ENCODE assay signal across 9 cellular contexts in genomic region chr10:122044045-122044661, GRCh38. TPM values are rescaled to one million over a fixed set of nuclear protein-coding genes. Genes with fewer than 3 reads are reported as not detected.
DNase-seq lines count a peak whose midpoint lies in the region; ATAC-seq and TF ChIP-seq lines count a peak whose summit lies in the region.
"Had no signal": no experiment of that assay in that cellular context is flagged by ENCODE, and none has a peak within 500 bp of the region (broad histone marks: within the 10 kb centered on the region; RNA-seq: fewer than 3 reads in every experiment).

No MANE protein-coding gene starts in this region.

- no peaks in the 10 kb centered on the region for H3K36me3 Mint-ChIP-seq in brain
- no peaks in the 10 kb centered on the region for H3K36me3 Mint-ChIP-seq in CD4-positive, alpha-beta T cell (ENCODE audit: low read depth)

- no peaks in the 10 kb centered on the region for H3K9me3 ChIP-seq in tibial artery
- no peaks in the 10 kb centered on the region for H3K9me3 ChIP-seq in CD4-positive, alpha-beta T cell (ENCODE audit: control insufficient read depth, low read length)

- peaks cover 44% of the 10 kb centered on the region for H3K4me1 Mint-ChIP-seq in brain
- no peaks in the 10 kb centered on the region for H3K4me1 Mint-ChIP-seq in CD4-positive, alpha-beta T cell (ENCODE audit: low read depth)

- H3K4me3 ChIP-seq in tibial artery = peak overlapping the region; percentile 25 to 29

- intact Hi-C loops in tibial artery (cut with DNase I; ENCODE audit: low total_unique reads) = no loop called here
- intact Hi-C loops in CD4-positive, alpha-beta T cell (cut with DNase I, micrococcal nuclease) = no loop called here

- H3K36me3 ChIP-seq in tibial artery = no peaks in the 10 kb centered on the region

- H3K4me1 ChIP-seq in tibial artery = peaks cover 0 to 22% (median 12%) of the 10 kb centered on the region in 4 donors

- H3K4me3 Mint-ChIP-seq in brain = peak overlapping the region; percentile 26 to 74 (median 63)
- H3K4me3 Mint-ChIP-seq in CD4-positive, alpha-beta T cell = no peak overlapping the region

- POLR2A ChIA-PET in CD4-positive, alpha-beta T cell (lab: Charles Lee) = no interaction called here

- no peaks in the 10 kb centered on the region for H3K27me3 ChIP-seq in tibial artery
- no peaks in the 10 kb centered on the region for H3K27me3 ChIP-seq in CD4-positive, alpha-beta T cell (ENCODE audit: control insufficient read depth, insufficient read depth, low read length)

- DNase-seq in DMS79 treated with DMSO at 0.1 percent for 48 hours (lab: John Stamatoyannopoulos, UW) (peak; percentile 51), DMS79 (lab: John Stamatoyannopoulos, UW) (no peak), left lobe of liver (ENCODE audit: low spot score) (peak; percentile 57), tibial artery (peak; percentile 43 to 79), NCI-H1694 treated with DMSO at 0.1 percent for 48 hours (lab: John Stamatoyannopoulos, UW) (no peak)
- DNase-seq in activated CD4-positive, alpha-beta T cell treated with anti-CD3 and anti-CD28 coated beads, Interleukin-2, amount 50 U/mL, for 48 hours = no peak
- no peak for DNase-seq in CD4-positive, alpha-beta T cell
- DNase-seq: 8988T had no signal

- H3K27me3 Mint-ChIP-seq in brain = peaks cover 4% of the 10 kb centered on the region
- peaks cover 35% of the 10 kb centered on the region for H3K27me3 Mint-ChIP-seq in CD4-positive, alpha-beta T cell

- H3K9me3 Mint-ChIP-seq in brain = no peaks in the 10 kb centered on the region
- no peaks in the 10 kb centered on the region for H3K9me3 Mint-ChIP-seq in CD4-positive, alpha-beta T cell

- H3K27ac ChIP-seq in tibial artery = peak overlapping the region; percentile 62 to 69
- H3K27ac ChIP-seq in CD4-positive, alpha-beta T cell (ENCODE audit: low read depth, low read length) = no peak overlapping the region

- CTCF ChIA-PET in CD4-positive, alpha-beta T cell (lab: Charles Lee) = no interaction called here

- peak; percentile 73 for ATAC-seq in left lobe of liver
- ATAC-seq in CD4-positive, alpha-beta T cell (ENCODE audit: poor library complexity) = no peak

- peak overlapping the region; percentile 49 to 96 (median 74) for H3K27ac Mint-ChIP-seq in brain
- no peak overlapping the region for H3K27ac Mint-ChIP-seq in CD4-positive, alpha-beta T cell

- no peak for TF ChIP-seq CTCF in brain (conservative IDR thresholded peaks at IDR 0.05)
- TF ChIP-seq CTCF in tibial artery (IDR thresholded peaks at IDR 0.05) = no peak
- no peak for TF ChIP-seq CTCF in CD4-positive, alpha-beta T cell (IDR thresholded peaks at IDR 0.05)

RNA-seq across cellular contexts. Expression of gene TACC2, which starts 55.2 kb away (rescaled TPM):
- polyA plus RNA-seq in brain (ENCODE audit: insufficient read depth, low read depth, low replicate concordance) = 111 TPM
- 21.5 TPM for total RNA-seq in left lobe of liver
- not detected for total RNA-seq in CD4-positive, alpha-beta T cell

Comparison
In these comparisons a context has a peak if more than half of its experiments do, and no peak if none do; other contexts are left out.
1. DNase-seq: peak in DMS79 treated with DMSO at 0.1 percent for 48 hours (single experiment), left lobe of liver (single experiment) and tibial artery (2 of 2); none in DMS79 (single experiment), activated CD4-positive, alpha-beta T cell treated with anti-CD3 and anti-CD28 coated beads, Interleukin-2, amount 50 U/mL, for 48 hours (0 of 2), NCI-H1694 treated with DMSO at 0.1 percent for 48 hours (single experiment) and CD4-positive, alpha-beta T cell (0 of 10).
2. RNA of gene TACC2, which starts 55.2 kb away (total RNA-seq): 21.5 TPM in left lobe of liver (single experiment); not detected in CD4-positive, alpha-beta T cell; every median in the first group is over 10 times any median in the second.